Comparison of ENCODE assay signal across 1 cellular context in the genomic region with DNA sequence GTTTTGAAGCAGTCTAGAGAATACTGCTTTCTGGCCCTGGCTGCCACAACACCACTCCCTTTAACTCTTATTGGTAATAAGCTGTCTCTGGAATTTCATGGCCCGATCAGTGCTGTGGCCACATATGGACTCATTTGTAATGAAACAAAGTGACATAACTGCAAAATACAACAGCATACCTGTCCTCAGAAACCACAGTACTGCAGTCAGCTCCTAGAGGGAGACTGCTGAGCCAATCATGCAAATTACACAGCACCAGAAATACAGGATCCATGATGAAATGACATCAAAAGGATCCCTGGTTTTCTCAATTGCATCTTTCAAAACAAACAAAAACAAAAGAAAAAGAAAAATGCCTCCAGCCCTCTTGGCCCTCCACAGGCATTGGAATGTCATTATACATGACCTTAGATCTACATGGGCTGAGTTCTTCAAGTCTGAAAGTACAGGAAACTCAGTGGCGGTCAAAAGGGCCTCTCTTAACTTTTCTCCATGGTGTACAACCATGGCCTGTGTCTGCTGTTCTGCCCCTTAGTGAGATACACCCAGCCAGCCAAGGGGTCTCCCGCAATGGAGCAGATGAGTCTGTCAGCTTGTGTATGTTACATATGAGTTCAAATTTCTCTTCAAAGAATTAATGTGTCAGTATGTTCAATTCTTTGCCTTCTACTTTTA.
TF ChIP-seq lines count a peak whose summit lies in the region.

No MANE protein-coding gene starts in this region.

TF ChIP-seq in HCT116, 20 proteins besides CTCF, POLR2A, EP300 and RAD21 (continued from another document):
- TF ChIP-seq SP1 (IDR thresholded peaks at IDR 0.05; ENCODE audit: low read depth) (no peak), SIN3A (IDR thresholded peaks at IDR 0.05; ENCODE audit: low read depth) (no peak), ATF3 (IDR thresholded peaks at IDR 0.05) (no peak), EZH2 (IDR thresholded peaks at IDR 0.05) (no peak)
- TF ChIP-seq, protein P1, sequence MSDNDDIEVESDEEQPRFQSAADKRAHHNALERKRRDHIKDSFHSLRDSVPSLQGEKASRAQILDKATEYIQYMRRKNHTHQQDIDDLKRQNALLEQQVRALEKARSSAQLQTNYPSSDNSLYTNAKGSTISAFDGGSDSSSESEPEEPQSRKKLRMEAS (IDR thresholded peaks at IDR 0.05): no peak
TF ChIP-seq in HCT116: peak in this region for 0.
